8 cellular contexts compared by ENCODE assay signal in genomic region chr10:80206277-80206655, GRCh38. TPM values are rescaled to one million over a fixed set of nuclear protein-coding genes. Genes with fewer than 3 reads are reported as not detected.
A peak's percentile ranks its signal among the peaks of the same experiment; 100 is the strongest.
DNase-seq lines count a peak whose midpoint lies in the region; ATAC-seq and TF ChIP-seq lines count a peak whose summit lies in the region.

No MANE protein-coding gene starts in this region.

- H3K4me3 ChIP-seq in tibial artery, result peak overlapping the region; percentile 76 to 96

- no peak for ATAC-seq in activated naive CD8-positive, alpha-beta T cell treated with anti-CD3 and anti-CD28 coated beads, Interleukin-2, amount 10 ng/mL, durations not matched to agents 7 days and 5 days (ENCODE audit: low read depth)
- ATAC-seq in memory B cell (ENCODE audit: low read depth), result no peak

- H3K4me1 ChIP-seq in tibial artery, result peaks cover 5 to 69% (median 49%) of the 10 kb centered on the region in 4 donors

- H3K27ac ChIP-seq in tibial artery, result peak overlapping the region; percentile 94 to 98

- peak overlapping the region; percentile 91 for H3K27ac Mint-ChIP-seq in activated T-cell treated with anti-CD3 and anti-CD28 coated beads, Interleukin-2, amount 50 U/mL, for 24 hours
- H3K27ac Mint-ChIP-seq in activated naive CD8-positive, alpha-beta T cell treated with anti-CD3 and anti-CD28 coated beads, Interleukin-2, amount 10 ng/mL, durations not matched to agents 7 days and 5 days, result peak overlapping the region; percentile 92
- peak overlapping the region; percentile 68 for H3K27ac Mint-ChIP-seq in memory B cell

- no peaks in the 10 kb centered on the region for H3K9me3 Mint-ChIP-seq in activated T-cell treated with anti-CD3 and anti-CD28 coated beads, Interleukin-2, amount 50 U/mL, for 24 hours
- H3K9me3 Mint-ChIP-seq in activated naive CD8-positive, alpha-beta T cell treated with anti-CD3 and anti-CD28 coated beads, Interleukin-2, amount 10 ng/mL, durations not matched to agents 7 days and 5 days, result no peaks in the 10 kb centered on the region
- H3K9me3 Mint-ChIP-seq in memory B cell, result no peaks in the 10 kb centered on the region

- peaks cover 28% of the 10 kb centered on the region for H3K36me3 Mint-ChIP-seq in activated T-cell treated with anti-CD3 and anti-CD28 coated beads, Interleukin-2, amount 50 U/mL, for 24 hours (ENCODE audit: low read depth)
- H3K36me3 Mint-ChIP-seq in activated naive CD8-positive, alpha-beta T cell treated with anti-CD3 and anti-CD28 coated beads, Interleukin-2, amount 10 ng/mL, durations not matched to agents 7 days and 5 days, result peaks cover 13% of the 10 kb centered on the region
- peaks cover 7% of the 10 kb centered on the region for H3K36me3 Mint-ChIP-seq in memory B cell

- peak overlapping the region; percentile 92 for H3K4me3 Mint-ChIP-seq in activated T-cell treated with anti-CD3 and anti-CD28 coated beads, Interleukin-2, amount 50 U/mL, for 24 hours
- H3K4me3 Mint-ChIP-seq in activated naive CD8-positive, alpha-beta T cell treated with anti-CD3 and anti-CD28 coated beads, Interleukin-2, amount 10 ng/mL, durations not matched to agents 7 days and 5 days, result no peak overlapping the region
- H3K4me3 Mint-ChIP-seq in memory B cell, result peak overlapping the region; percentile 64

- POLR2A ChIA-PET in activated naive CD8-positive, alpha-beta T cell treated with anti-CD3 and anti-CD28 coated beads, Interleukin-2, amount 10 ng/mL, durations not matched to agents 7 days and 5 days (lab: Charles Lee), result no interaction called here

- no peak for TF ChIP-seq CTCF in tibial artery (IDR thresholded peaks at IDR 0.05)

- DNase-seq in activated T-cell treated with anti-CD3 and anti-CD28 coated beads, Interleukin-2, amount 50 U/mL, for 24 hours, result no peak
- no peak for DNase-seq in activated T-cell treated with anti-CD3 and anti-CD28 coated beads, Interleukin-2, amount 50 U/mL, for 1 hour
- no peak for DNase-seq in activated naive CD8-positive, alpha-beta T cell treated with anti-CD3 and anti-CD28 coated beads, Interleukin-2, amount 10 ng/mL, durations not matched to agents 7 days and 5 days
- DNase-seq in memory B cell (ENCODE audit: low spot score in 2 of 2), result no peak
- DNase-seq in tibial artery, result no peak
- DNase-seq in NCI-H2171 (lab: John Stamatoyannopoulos, UW), result no peak
- DNase-seq in stimulated activated CD4-positive, alpha-beta T cell treated with anti-CD3 and anti-CD28 coated beads, Interleukin-4, amount 100 ng/mL, for 1 hour, result no peak
- no peak for DNase-seq in hippocampal formation (lab: John Stamatoyannopoulos, UW)

- H3K27me3 Mint-ChIP-seq in activated T-cell treated with anti-CD3 and anti-CD28 coated beads, Interleukin-2, amount 50 U/mL, for 24 hours, result no peaks in the 10 kb centered on the region
- H3K27me3 Mint-ChIP-seq in activated naive CD8-positive, alpha-beta T cell treated with anti-CD3 and anti-CD28 coated beads, Interleukin-2, amount 10 ng/mL, durations not matched to agents 7 days and 5 days, result peaks cover 2% of the 10 kb centered on the region
- peaks cover 2% of the 10 kb centered on the region for H3K27me3 Mint-ChIP-seq in memory B cell

- H3K27me3 ChIP-seq in tibial artery, result no peaks in the 10 kb centered on the region

- intact Hi-C loops in tibial artery (cut with DNase I; ENCODE audit: low total_unique reads), result no loop called here

- peaks cover 45% of the 10 kb centered on the region for H3K4me1 Mint-ChIP-seq in activated T-cell treated with anti-CD3 and anti-CD28 coated beads, Interleukin-2, amount 50 U/mL, for 24 hours (ENCODE audit: low read depth)
- peaks cover 31% of the 10 kb centered on the region for H3K4me1 Mint-ChIP-seq in activated naive CD8-positive, alpha-beta T cell treated with anti-CD3 and anti-CD28 coated beads, Interleukin-2, amount 10 ng/mL, durations not matched to agents 7 days and 5 days
- H3K4me1 Mint-ChIP-seq in memory B cell, result peaks cover 37% of the 10 kb centered on the region

- no peaks in the 10 kb centered on the region for H3K36me3 ChIP-seq in tibial artery

- H3K9me3 ChIP-seq in tibial artery, result no peaks in the 10 kb centered on the region

RNA-seq across cellular contexts. Expression of gene ANXA11, which starts 0.9 kb away (rescaled TPM):
- total RNA-seq in activated naive CD8-positive, alpha-beta T cell treated with anti-CD3 and anti-CD28 coated beads, Interleukin-2, amount 10 ng/mL, durations not matched to agents 7 days and 5 days, result 100 to 1,000 TPM; 263 to 277 TPM
